In the genomic region with DNA sequence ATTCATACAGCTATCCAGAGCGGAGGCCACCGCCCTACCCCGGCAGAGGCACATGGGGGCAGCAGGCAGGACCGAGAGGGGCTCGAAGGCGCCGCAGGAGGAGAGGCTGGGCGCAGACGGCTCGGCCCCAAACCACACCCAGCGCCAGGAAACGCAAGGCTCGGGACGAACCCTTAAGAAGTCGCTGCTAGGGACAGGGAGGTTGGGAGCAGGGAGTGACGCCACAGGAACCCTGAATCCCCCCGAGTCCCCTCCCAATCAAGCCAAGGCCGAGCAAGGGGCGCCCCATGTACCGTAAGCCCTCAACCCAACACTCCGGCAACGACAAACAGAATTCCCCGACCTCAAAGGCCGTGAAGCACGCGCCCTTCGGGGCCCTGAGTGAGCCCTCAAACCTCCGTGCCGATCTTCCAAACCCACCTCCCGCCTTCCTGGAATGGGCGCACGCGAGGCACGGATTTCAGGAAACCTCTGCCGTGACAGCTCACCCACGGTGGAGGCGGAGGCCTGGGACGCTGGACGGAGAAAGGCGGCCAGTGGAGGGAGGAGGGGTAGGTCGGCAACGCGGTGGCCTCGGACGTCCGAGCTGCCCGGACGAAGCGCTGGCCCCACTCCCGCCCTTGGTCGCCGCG, we compare ENCODE assay signal across 8 cellular contexts. TPM values are rescaled to one million over a fixed set of nuclear protein-coding genes. Genes with fewer than 3 reads are reported as not detected.
A peak's percentile ranks its signal among the peaks of the same experiment; 100 is the strongest.
DNase-seq lines count a peak whose midpoint lies in the region; ATAC-seq and TF ChIP-seq lines count a peak whose summit lies in the region.

No MANE protein-coding gene starts in this region.

- H3K18ac ChIP-seq in trophoblast cell (ENCODE audit: low read length) = no peak overlapping the region

- H3K9ac ChIP-seq in trophoblast cell (ENCODE audit: low read length) = no peak overlapping the region

- H3K79me2 ChIP-seq in GM23338 (replicated peaks; ENCODE audit: insufficient read depth) = no peaks in the 10 kb centered on the region
- no peaks in the 10 kb centered on the region for H3K79me2 ChIP-seq in trophoblast cell (ENCODE audit: control insufficient read depth, insufficient read depth, low read length, poor library complexity)

- no peak overlapping the region for H3K27ac Mint-ChIP-seq in GM23338
- H3K27ac Mint-ChIP-seq in activated CD4-positive, alpha-beta memory T cell treated with anti-CD3 and anti-CD28 coated beads, Interleukin-2, amount 10 ng/mL, durations not matched to agents 7 days and 5 days = peak overlapping the region; percentile 67

- H3K23ac ChIP-seq in trophoblast cell (ENCODE audit: low read length) = no peak overlapping the region

- H3K4ac ChIP-seq in trophoblast cell (ENCODE audit: low read depth, low read length) = no peak overlapping the region

- H3K9me2 ChIP-seq in GM23338 (ENCODE audit: insufficient read depth) = no peaks in the 10 kb centered on the region

- H3K27me3 Mint-ChIP-seq in GM23338 (ENCODE audit: insufficient read depth, low read depth, poor library complexity) = peaks cover 73% of the 10 kb centered on the region
- peaks cover 23% of the 10 kb centered on the region for H3K27me3 Mint-ChIP-seq in activated CD4-positive, alpha-beta memory T cell treated with anti-CD3 and anti-CD28 coated beads, Interleukin-2, amount 10 ng/mL, durations not matched to agents 7 days and 5 days

- CTCF ChIA-PET in activated CD4-positive, alpha-beta memory T cell treated with anti-CD3 and anti-CD28 coated beads, Interleukin-2, amount 10 ng/mL, durations not matched to agents 7 days and 5 days (lab: Charles Lee) = interaction anchor here (1.0 to 1.8 kb wide), 2 partner anchors 52 to 176 kb away, joined by 3 to 6 read pairs; a partner anchor contains a TSS

- POLR2A ChIA-PET in activated CD4-positive, alpha-beta memory T cell treated with anti-CD3 and anti-CD28 coated beads, Interleukin-2, amount 10 ng/mL, durations not matched to agents 7 days and 5 days (lab: Charles Lee) = interaction anchor here (0.6 to 5.8 kb wide), 8 partner anchors 17 to 695 kb away, joined by 3 to 105 read pairs (median 4); a partner anchor contains a TSS

- H3K36me3 ChIP-seq in GM23338 (ENCODE audit: insufficient read depth) (no peaks in the 10 kb centered on the region), trophoblast cell (ENCODE audit: control insufficient read depth in 1 of 2, insufficient read depth in 2 of 2, low read length in 2 of 2) (no peaks in the 10 kb centered on the region)

- H2BK12ac ChIP-seq in trophoblast cell (ENCODE audit: low read length) = no peak overlapping the region

- peaks cover 6% of the 10 kb centered on the region for H4K20me1 ChIP-seq in GM23338 (replicated peaks; ENCODE audit: insufficient read depth)

- DNase-seq in GM23338 (ENCODE audit: low spot score) (peak; percentile 85), fibroblast of pulmonary artery (ENCODE audit: low read depth) (peak; percentile 23), trophoblast cell (peak in 1 of 2 donors; percentile 20), omental fat pad (ENCODE audit: low spot score) (no peak), DMS153 treated with DMSO at 0.1 percent for 48 hours (lab: John Stamatoyannopoulos, UW; ENCODE audit: unreplicated experiment) (no peak)
- DNase-seq in activated CD4-positive, alpha-beta memory T cell treated with anti-CD3 and anti-CD28 coated beads, Interleukin-2, amount 10 ng/mL, durations not matched to agents 7 days and 5 days = peak; percentile 28

- H3K4me3 ChIP-seq in GM23338 (peak overlapping the region; percentile 71), fibroblast of pulmonary artery (replicated peaks; ENCODE audit: low read depth, low read length) (peak overlapping the region; percentile 53), trophoblast cell (ENCODE audit: low read depth, low read length) (no peak overlapping the region)

- no peaks in the 10 kb centered on the region for H3K79me1 ChIP-seq in trophoblast cell (ENCODE audit: low read length)

- no peak overlapping the region for H2BK5ac ChIP-seq in trophoblast cell (ENCODE audit: low read depth, low read length, poor library complexity)

- H3K27ac ChIP-seq in GM23338 (ENCODE audit: low read depth) (no peak overlapping the region), trophoblast cell (ENCODE audit: low read depth, low read length) (no peak overlapping the region)

- no peak overlapping the region for H3K14ac ChIP-seq in trophoblast cell (ENCODE audit: low read length)

- H2AK5ac ChIP-seq in trophoblast cell (ENCODE audit: low read length) = no peak overlapping the region

- WGBS in trophoblast cell (ENCODE audit: extremely low coverage, insufficient coverage, insufficient read length) = no CpG with 5 or more reads among the region's 53 CpGs

- ATAC-seq in GM23338 (peak; percentile 31), omental fat pad (ENCODE audit: low FRiP score) (no peak), GM19395 (IDR thresholded peaks at IDR 0.05; ENCODE audit: unreplicated experiment) (no peak), HG02571 (IDR thresholded peaks at IDR 0.05; ENCODE audit: unreplicated experiment) (no peak)

- no peak overlapping the region for H4K91ac ChIP-seq in trophoblast cell (ENCODE audit: low read depth, low read length)

- peaks cover 3% of the 10 kb centered on the region for H3K9me3 ChIP-seq in trophoblast cell (ENCODE audit: insufficient read depth, low read depth, low read length)

- H3K27me3 ChIP-seq in GM23338 (ENCODE audit: insufficient read depth) (peaks cover 74% of the 10 kb centered on the region), trophoblast cell (ENCODE audit: insufficient read depth, low read length) (peaks cover 46% of the 10 kb centered on the region)

- H3K4me2 ChIP-seq in GM23338 = peak overlapping the region; percentile 91
- peak overlapping the region; percentile 46 for H3K4me2 ChIP-seq in trophoblast cell (ENCODE audit: low read length)

- peaks cover 22% of the 10 kb centered on the region for H3F3A ChIP-seq in GM23338 (replicated peaks; ENCODE audit: low read depth)

- H4K8ac ChIP-seq in trophoblast cell (ENCODE audit: low read depth, low read length) = no peak overlapping the region

- TF ChIP-seq CTCF in GM23338 (conservative IDR thresholded peaks at IDR 0.05; ENCODE audit: low read depth in 2 of 2) = peak; percentile 8 to 41; a peak in 2 of 4 replicates
- no peak for TF ChIP-seq CTCF in fibroblast of pulmonary artery (IDR thresholded peaks at IDR 0.05; ENCODE audit: low read length, missing control alignments)
- TF ChIP-seq CTCF in omental fat pad (IDR thresholded peaks at IDR 0.05) = no peak

- H3K4me3 Mint-ChIP-seq in GM23338 = peak overlapping the region; percentile 64
- H3K4me3 Mint-ChIP-seq in activated CD4-positive, alpha-beta memory T cell treated with anti-CD3 and anti-CD28 coated beads, Interleukin-2, amount 10 ng/mL, durations not matched to agents 7 days and 5 days = peak overlapping the region; percentile 78

- no peak overlapping the region for H2BK120ac ChIP-seq in trophoblast cell (ENCODE audit: insufficient read depth, low read length, poor library complexity)

- no peaks in the 10 kb centered on the region; the same call in 2 of the 3 replicates for H3K9me3 Mint-ChIP-seq in GM23338
- no peaks in the 10 kb centered on the region for H3K9me3 Mint-ChIP-seq in activated CD4-positive, alpha-beta memory T cell treated with anti-CD3 and anti-CD28 coated beads, Interleukin-2, amount 10 ng/mL, durations not matched to agents 7 days and 5 days

- peaks cover 42% of the 10 kb centered on the region for H3K4me1 ChIP-seq in GM23338 (ENCODE audit: insufficient read depth)
- peaks cover 9 to 18% of the 10 kb centered on the region in 2 experiments for H3K4me1 ChIP-seq in trophoblast cell (ENCODE audit: control insufficient read depth in 1 of 2, insufficient read depth in 2 of 2, low read length in 2 of 2)

- H3K36me3 Mint-ChIP-seq in GM23338 (ENCODE audit: low read depth) = no peaks in the 10 kb centered on the region; the same call in 2 of the 3 replicates
- no peaks in the 10 kb centered on the region for H3K36me3 Mint-ChIP-seq in activated CD4-positive, alpha-beta memory T cell treated with anti-CD3 and anti-CD28 coated beads, Interleukin-2, amount 10 ng/mL, durations not matched to agents 7 days and 5 days (ENCODE audit: low read depth)

- H2AFZ ChIP-seq in GM23338 (peak overlapping the region; percentile 69; the same call in 1 of the 2 replicates), trophoblast cell (ENCODE audit: insufficient read depth, low read length, poor library complexity) (no peak overlapping the region)

- peaks cover 50% of the 10 kb centered on the region for H3K4me1 Mint-ChIP-seq in GM23338
- H3K4me1 Mint-ChIP-seq in activated CD4-positive, alpha-beta memory T cell treated with anti-CD3 and anti-CD28 coated beads, Interleukin-2, amount 10 ng/mL, durations not matched to agents 7 days and 5 days = peaks cover 62% of the 10 kb centered on the region

- H4K12ac ChIP-seq in trophoblast cell (ENCODE audit: low read depth, low read length) = no peak overlapping the region

TF ChIP-seq in GM23338, 12 proteins besides CTCF, POLR2A, EP300 and RAD21 (continues in another document):
- no peak for TF ChIP-seq NANOG (IDR thresholded peaks at IDR 0.05; ENCODE audit: borderline replicate concordance)
- no peak for TF ChIP-seq ZNF331 (CRISPR knock-in tag; IDR thresholded peaks at IDR 0.05; ENCODE audit: low read depth)
- TF ChIP-seq EZH2phosphoT487 (IDR thresholded peaks at IDR 0.05; ENCODE audit: unreplicated experiment) = peak; percentile 94
- TF ChIP-seq STAT1 (IDR thresholded peaks at IDR 0.05; ENCODE audit: unreplicated experiment) = no peak

RNA-seq across cellular contexts. Expression of a gene that starts 1.8 kb away (rescaled TPM):
- total RNA-seq in GM23338 (2014; rRNA removed; shearing (Covaris generic)) = 4.6 and 8.7 TPM in 2 replicates
- 1.8 and 2.6 TPM in 2 replicates for polyA plus RNA-seq in GM23338 (2016; fragmentation: Nextera tagmentation; extraction: Ambion mirVana)
- total RNA-seq in activated CD4-positive, alpha-beta memory T cell treated with anti-CD3 and anti-CD28 coated beads, Interleukin-2, amount 10 ng/mL, durations not matched to agents 7 days and 5 days = 10 to 100 TPM; 38.9 to 40.1 TPM
- polyA plus RNA-seq in trophoblast cell (2013) = 0.03 and 0.10 TPM in 2 replicates
- total RNA-seq in omental fat pad = 10 to 100 TPM in 2 of 4 donors, 1 to 10 TPM in 2; 7.1 to 24.5 (median 16.7) TPM

RNA-seq across cellular contexts. Expression of a gene that starts 2.1 kb away (rescaled TPM):
- not detected in 2 replicates for total RNA-seq in GM23338 (2014; rRNA removed; shearing (Covaris generic))
- not detected in 2 replicates for polyA plus RNA-seq in GM23338 (2016; fragmentation: Nextera tagmentation; extraction: Ambion mirVana)
- under 1 TPM; 0.08 TPM for total RNA-seq in activated CD4-positive, alpha-beta memory T cell treated with anti-CD3 and anti-CD28 coated beads, Interleukin-2, amount 10 ng/mL, durations not matched to agents 7 days and 5 days
- not detected in 2 replicates for polyA plus RNA-seq in trophoblast cell (2013)
- total RNA-seq in omental fat pad = under 1 TPM in 2 of 4 donors, not detected in 2; 0.32 to 0.60 TPM

RNA-seq across cellular contexts. Expression of a gene that starts 52.2 kb away (rescaled TPM):
- 77.2 and 87.5 TPM in 2 replicates for total RNA-seq in GM23338 (2014; rRNA removed; shearing (Covaris generic))
- polyA plus RNA-seq in GM23338 (2016; fragmentation: Nextera tagmentation; extraction: Ambion mirVana) = 42.5 and 47.7 TPM in 2 replicates
- 100 to 1,000 TPM; 106 to 113 TPM for total RNA-seq in activated CD4-positive, alpha-beta memory T cell treated with anti-CD3 and anti-CD28 coated beads, Interleukin-2, amount 10 ng/mL, durations not matched to agents 7 days and 5 days
- polyA plus RNA-seq in trophoblast cell (2013) = 42.2 and 43.1 TPM in 2 replicates
- total RNA-seq in omental fat pad = 10 to 100 TPM; 38.5 to 90.1 (median 44.5) TPM

Comparison
In these comparisons a context has a peak if more than half of its experiments do, and no peak if none do; other contexts are left out.
1. DNase-seq: peak in GM23338 (single experiment), activated CD4-positive, alpha-beta memory T cell treated with anti-CD3 and anti-CD28 coated beads, Interleukin-2, amount 10 ng/mL, durations not matched to agents 7 days and 5 days (single experiment) and fibroblast of pulmonary artery (single experiment); none in omental fat pad (single experiment) and DMS153 treated with DMSO at 0.1 percent for 48 hours (single experiment).
2. CTCF ChIP-seq: peak in GM23338 (2 of 2); none in fibroblast of pulmonary artery (single experiment) and omental fat pad (0 of 3).